In the genomic region with DNA sequence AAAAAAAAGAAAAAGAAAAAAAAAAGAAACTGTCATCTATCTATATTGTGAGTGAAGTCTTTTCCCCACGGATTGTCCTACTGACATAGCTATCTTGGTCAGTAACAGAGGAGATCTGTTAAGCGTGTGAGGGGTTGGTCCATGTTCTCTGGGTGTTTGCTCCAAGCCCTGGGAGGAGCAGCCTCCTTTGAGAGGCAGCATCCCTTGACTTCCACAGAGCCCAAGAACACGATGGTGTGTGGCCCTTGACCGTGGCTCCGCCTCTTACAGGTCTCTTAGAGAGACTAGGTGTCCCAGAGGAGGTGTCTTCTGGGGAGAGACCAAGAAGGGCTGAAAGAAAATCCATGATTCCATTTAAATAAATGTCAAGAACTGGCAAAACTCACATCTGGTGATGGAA, we compare ENCODE assay signal across 18 cellular contexts.
DNase-seq lines count a peak whose midpoint lies in the region; ATAC-seq, FAIRE-seq and TF ChIP-seq lines count a peak whose summit lies in the region.
"Had no signal": no experiment of that assay in that cellular context is flagged by ENCODE, and none has a peak within 500 bp of the region (broad histone marks: within the 10 kb centered on the region; RNA-seq: fewer than 3 reads in every experiment).

No MANE protein-coding gene starts in this region.

- no peaks in the 10 kb centered on the region for H3K27me3 ChIP-seq in upper lobe of left lung

- H3K27me3 Mint-ChIP-seq in activated T-helper 17 cell treated with anti-CD3 and anti-CD28 coated beads, Interleukin-2, amount 50 U/mL, for 72 hours: peaks cover under 1% of the 10 kb centered on the region
- peaks cover 3% of the 10 kb centered on the region for H3K27me3 Mint-ChIP-seq in progenitor cell of endocrine pancreas

- no peak for TF ChIP-seq POLR2A in A549 (IDR thresholded peaks at IDR 0.05; ENCODE audit: low read length)
- TF ChIP-seq POLR2A in upper lobe of left lung (IDR thresholded peaks at IDR 0.05): no peak

- H3K27ac Mint-ChIP-seq in activated T-helper 17 cell treated with anti-CD3 and anti-CD28 coated beads, Interleukin-2, amount 50 U/mL, for 72 hours: peak overlapping the region; percentile 67
- H3K27ac Mint-ChIP-seq in progenitor cell of endocrine pancreas: peak overlapping the region; percentile 62
- H3K27ac Mint-ChIP-seq: CD14-positive monocyte; CD8-positive, alpha-beta T cell; GM23338 had no signal

- H3K4me3 Mint-ChIP-seq in activated T-helper 17 cell treated with anti-CD3 and anti-CD28 coated beads, Interleukin-2, amount 50 U/mL, for 72 hours: no peak overlapping the region
- no peak overlapping the region for H3K4me3 Mint-ChIP-seq in progenitor cell of endocrine pancreas (ENCODE audit: low read depth)
- H3K4me3 Mint-ChIP-seq: CD8-positive, alpha-beta T cell; GM23338 had no signal

- POLR2A ChIA-PET in A549 (lab: Yijun Ruan, JAX): no interaction called here

- TF ChIP-seq CTCF in A549 (IDR thresholded peaks at IDR 0.05): no peak
- no peak for TF ChIP-seq CTCF in progenitor cell of endocrine pancreas (IDR thresholded peaks at IDR 0.05; ENCODE audit: unreplicated experiment)
- TF ChIP-seq CTCF in upper lobe of left lung (IDR thresholded peaks at IDR 0.05): no peak

- 11% methylated on average over 5 of the region's 5 CpGs for WGBS in A549 (ENCODE audit: missing lambda C conversion rate)
- WGBS in upper lobe of left lung, 2 donors: 70 to 84% methylated on average over 5 of the region's 5 CpGs

- H3K36me3 Mint-ChIP-seq in activated T-helper 17 cell treated with anti-CD3 and anti-CD28 coated beads, Interleukin-2, amount 50 U/mL, for 72 hours (ENCODE audit: low read depth): no peaks in the 10 kb centered on the region
- H3K36me3 Mint-ChIP-seq in progenitor cell of endocrine pancreas (ENCODE audit: insufficient read depth): no peaks in the 10 kb centered on the region
- H3K36me3 Mint-ChIP-seq: CD14-positive monocyte; CD8-positive, alpha-beta T cell had no signal

- CTCF ChIA-PET in A549 (lab: Yijun Ruan, JAX): interaction anchor here (0.6 to 0.7 kb wide), 2 partner anchors 65 to 328 kb away, joined by 3 read pairs; no protein-coding TSS in a partner anchor

- no peaks in the 10 kb centered on the region for H3K36me3 ChIP-seq in upper lobe of left lung

- H3K27ac ChIP-seq in A549 (no peak overlapping the region), upper lobe of left lung (no peak overlapping the region)

- FAIRE-seq in A549 (lab: Jason Lieb, UNC) (no peak), HTR-8/SVneo (lab: Jason Lieb, UNC) (peak; percentile 4)
- FAIRE-seq: D721Med, G401.6, GM12891 had no signal

- H3K9me3 ChIP-seq in A549: peaks cover 7% of the 10 kb centered on the region; the same call in 2 of the 3 replicates
- H3K9me3 ChIP-seq in upper lobe of left lung: peaks cover 0 to 4% (median 0%) of the 10 kb centered on the region in 4 donors

- TF ChIP-seq RAD21 in A549 (conservative IDR thresholded peaks at IDR 0.05 in 1 of 2, IDR thresholded peaks at IDR 0.05 in 1 of 2): no peak

- H3K4me1 Mint-ChIP-seq in activated T-helper 17 cell treated with anti-CD3 and anti-CD28 coated beads, Interleukin-2, amount 50 U/mL, for 72 hours: no peaks in the 10 kb centered on the region
- H3K4me1 Mint-ChIP-seq in progenitor cell of endocrine pancreas (ENCODE audit: low read depth): no peaks in the 10 kb centered on the region
- H3K4me1 Mint-ChIP-seq: GM23338 had no signal

- peak; percentile 30 to 34; a peak in 3 of 6 replicates for ATAC-seq in A549
- ATAC-seq in activated T-helper 17 cell treated with anti-CD3 and anti-CD28 coated beads, Interleukin-2, amount 50 U/mL, for 72 hours (replicated peaks): no peak
- ATAC-seq in upper lobe of left lung (ENCODE audit: low FRiP score in 2 of 2): no peak
- ATAC-seq: CD8-positive, alpha-beta T cell; GM23338 had no signal

- H3K4me1 ChIP-seq in A549: no peaks in the 10 kb centered on the region
- no peaks in the 10 kb centered on the region for H3K4me1 ChIP-seq in upper lobe of left lung

- H3K4me2 ChIP-seq in A549: no peak overlapping the region
- H3K4me2 ChIP-seq: GM23338 had no signal

- no peak for DNase-seq in A549 (ENCODE audit: low read depth in 1 of 2, low spot score in 1 of 2)
- DNase-seq in HTR-8/SVneo (ENCODE audit: insufficient read length, low spot score): no peak
- no peak for DNase-seq in progenitor cell of endocrine pancreas (ENCODE audit: low spot score, unreplicated experiment)
- no peak for DNase-seq in stimulated activated CD8-positive, alpha-beta memory T cell treated with anti-CD3 and anti-CD28 coated beads, Interleukin-4, amount 100 ng/mL, for 48 hours
- DNase-seq in upper lobe of left lung: no peak
- no peak for DNase-seq in kidney tubule cell (ENCODE audit: low spot score)
- DNase-seq: CD8-positive, alpha-beta T cell; COR-L47; DMS153; DMS79 treated with DMSO at 0.1 percent for 48 hours; EL; H7 had no signal

- no peak overlapping the region for H3K4me3 ChIP-seq in A549
- H3K4me3 ChIP-seq in upper lobe of left lung: no peak overlapping the region
- H3K4me3 ChIP-seq: GM23338 had no signal

- peaks cover 2% of the 10 kb centered on the region for H3K9me3 Mint-ChIP-seq in activated T-helper 17 cell treated with anti-CD3 and anti-CD28 coated beads, Interleukin-2, amount 50 U/mL, for 72 hours
- H3K9me3 Mint-ChIP-seq in progenitor cell of endocrine pancreas (ENCODE audit: low read depth): peaks cover 2% of the 10 kb centered on the region

- no peak for TF ChIP-seq EP300 in A549 (IDR thresholded peaks at IDR 0.05)
- no peak for TF ChIP-seq EP300 in upper lobe of left lung (IDR thresholded peaks at IDR 0.05)

TF ChIP-seq in A549, 52 proteins besides CTCF, POLR2A, EP300 and RAD21:
- TF ChIP-seq GATA3 (IDR thresholded peaks at IDR 0.05; ENCODE audit: borderline replicate concordance) (no peak), CHD2 (IDR thresholded peaks at IDR 0.05; ENCODE audit: low read length, partially characterized antibody) (no peak), JUNB (IDR thresholded peaks at IDR 0.05) (no peak), BHLHE40 (IDR thresholded peaks at IDR 0.05; ENCODE audit: low read depth, low read length) (no peak), ZC3H11A (IDR thresholded peaks at IDR 0.05) (no peak), TFCP2L1 (CRISPR knock-in tag; IDR thresholded peaks at IDR 0.05) (no peak), HEYL (CRISPR knock-in tag; IDR thresholded peaks at IDR 0.05) (no peak), KDM5A (IDR thresholded peaks at IDR 0.05) (no peak), KDM1A (IDR thresholded peaks at IDR 0.05; ENCODE audit: low read depth) (no peak), FOXS1 (CRISPR knock-in tag; IDR thresholded peaks at IDR 0.05) (no peak), PHF8 (IDR thresholded peaks at IDR 0.05; ENCODE audit: borderline replicate concordance, low read depth) (no peak), MYC (IDR thresholded peaks at IDR 0.05; ENCODE audit: borderline replicate concordance, low read length) (no peak)
- TF ChIP-seq, protein P1, sequence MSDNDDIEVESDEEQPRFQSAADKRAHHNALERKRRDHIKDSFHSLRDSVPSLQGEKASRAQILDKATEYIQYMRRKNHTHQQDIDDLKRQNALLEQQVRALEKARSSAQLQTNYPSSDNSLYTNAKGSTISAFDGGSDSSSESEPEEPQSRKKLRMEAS (IDR thresholded peaks at IDR 0.05): no peak
- TF ChIP-seq, protein P2, sequence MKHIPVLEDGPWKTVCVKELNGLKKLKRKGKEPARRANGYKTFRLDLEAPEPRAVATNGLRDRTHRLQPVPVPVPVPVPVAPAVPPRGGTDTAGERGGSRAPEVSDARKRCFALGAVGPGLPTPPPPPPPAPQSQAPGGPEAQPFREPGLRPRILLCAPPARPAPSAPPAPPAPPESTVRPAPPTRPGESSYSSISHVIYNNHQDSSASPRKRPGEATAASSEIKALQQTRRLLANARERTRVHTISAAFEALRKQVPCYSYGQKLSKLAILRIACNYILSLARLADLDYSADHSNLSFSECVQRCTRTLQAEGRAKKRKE (CRISPR knock-in tag; IDR thresholded peaks at IDR 0.05; ENCODE audit: low read depth): no peak
- TF ChIP-seq, protein P3, sequence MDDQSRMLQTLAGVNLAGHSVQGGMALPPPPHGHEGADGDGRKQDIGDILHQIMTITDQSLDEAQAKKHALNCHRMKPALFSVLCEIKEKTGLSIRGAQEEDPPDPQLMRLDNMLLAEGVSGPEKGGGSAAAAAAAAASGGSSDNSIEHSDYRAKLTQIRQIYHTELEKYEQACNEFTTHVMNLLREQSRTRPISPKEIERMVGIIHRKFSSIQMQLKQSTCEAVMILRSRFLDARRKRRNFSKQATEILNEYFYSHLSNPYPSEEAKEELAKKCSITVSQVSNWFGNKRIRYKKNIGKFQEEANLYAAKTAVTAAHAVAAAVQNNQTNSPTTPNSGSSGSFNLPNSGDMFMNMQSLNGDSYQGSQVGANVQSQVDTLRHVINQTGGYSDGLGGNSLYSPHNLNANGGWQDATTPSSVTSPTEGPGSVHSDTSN (IDR thresholded peaks at IDR 0.05): no peak
- TF ChIP-seq, protein P4, sequence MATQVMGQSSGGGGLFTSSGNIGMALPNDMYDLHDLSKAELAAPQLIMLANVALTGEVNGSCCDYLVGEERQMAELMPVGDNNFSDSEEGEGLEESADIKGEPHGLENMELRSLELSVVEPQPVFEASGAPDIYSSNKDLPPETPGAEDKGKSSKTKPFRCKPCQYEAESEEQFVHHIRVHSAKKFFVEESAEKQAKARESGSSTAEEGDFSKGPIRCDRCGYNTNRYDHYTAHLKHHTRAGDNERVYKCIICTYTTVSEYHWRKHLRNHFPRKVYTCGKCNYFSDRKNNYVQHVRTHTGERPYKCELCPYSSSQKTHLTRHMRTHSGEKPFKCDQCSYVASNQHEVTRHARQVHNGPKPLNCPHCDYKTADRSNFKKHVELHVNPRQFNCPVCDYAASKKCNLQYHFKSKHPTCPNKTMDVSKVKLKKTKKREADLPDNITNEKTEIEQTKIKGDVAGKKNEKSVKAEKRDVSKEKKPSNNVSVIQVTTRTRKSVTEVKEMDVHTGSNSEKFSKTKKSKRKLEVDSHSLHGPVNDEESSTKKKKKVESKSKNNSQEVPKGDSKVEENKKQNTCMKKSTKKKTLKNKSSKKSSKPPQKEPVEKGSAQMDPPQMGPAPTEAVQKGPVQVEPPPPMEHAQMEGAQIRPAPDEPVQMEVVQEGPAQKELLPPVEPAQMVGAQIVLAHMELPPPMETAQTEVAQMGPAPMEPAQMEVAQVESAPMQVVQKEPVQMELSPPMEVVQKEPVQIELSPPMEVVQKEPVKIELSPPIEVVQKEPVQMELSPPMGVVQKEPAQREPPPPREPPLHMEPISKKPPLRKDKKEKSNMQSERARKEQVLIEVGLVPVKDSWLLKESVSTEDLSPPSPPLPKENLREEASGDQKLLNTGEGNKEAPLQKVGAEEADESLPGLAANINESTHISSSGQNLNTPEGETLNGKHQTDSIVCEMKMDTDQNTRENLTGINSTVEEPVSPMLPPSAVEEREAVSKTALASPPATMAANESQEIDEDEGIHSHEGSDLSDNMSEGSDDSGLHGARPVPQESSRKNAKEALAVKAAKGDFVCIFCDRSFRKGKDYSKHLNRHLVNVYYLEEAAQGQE (IDR thresholded peaks at IDR 0.05): no peak
TF ChIP-seq in A549: peak in this region for 0.

Comparison
In these comparisons a context has a peak if more than half of its experiments do, and no peak if none do; other contexts are left out.
1. ATAC-seq: peak in A549 (2 of 2); none in activated T-helper 17 cell treated with anti-CD3 and anti-CD28 coated beads, Interleukin-2, amount 50 U/mL, for 72 hours (single experiment) and upper lobe of left lung (0 of 2).